13 cellular contexts compared by ENCODE assay signal in the genomic region with DNA sequence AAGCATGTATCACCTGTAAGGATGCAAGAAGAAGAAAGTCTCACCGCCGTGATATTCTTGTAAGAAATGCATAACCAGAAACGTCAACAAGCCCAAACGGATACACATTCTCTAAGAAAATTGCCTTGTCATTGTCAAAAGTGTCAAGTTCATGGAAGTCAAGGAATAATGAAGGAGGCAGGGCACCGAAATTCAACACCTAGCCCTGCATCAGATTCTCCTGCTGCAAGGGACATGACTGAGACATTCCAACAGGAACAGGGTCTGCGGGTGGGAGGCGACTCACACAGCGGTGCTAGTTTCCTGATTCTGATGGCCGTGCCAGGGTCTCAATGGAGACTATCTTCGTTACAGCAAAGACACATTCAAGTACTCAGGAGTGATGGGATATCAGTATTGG. TPM values are rescaled to one million over a fixed set of nuclear protein-coding genes. Genes with fewer than 3 reads are reported as not detected.
A peak's percentile ranks its signal among the peaks of the same experiment; 100 is the strongest.
DNase-seq lines count a peak whose midpoint lies in the region; ATAC-seq, FAIRE-seq and TF ChIP-seq lines count a peak whose summit lies in the region.
"Had no signal": no experiment of that assay in that cellular context is flagged by ENCODE, and none has a peak within 500 bp of the region (broad histone marks: within the 10 kb centered on the region; RNA-seq: fewer than 3 reads in every experiment).

No MANE protein-coding gene starts in this region.

- FAIRE-seq in urothelium cell line (lab: Jason Lieb, UNC), result no peak
- FAIRE-seq: A204.1 had no signal

- POLR2A ChIA-PET in T-cell (lab: Charles Lee), result interaction anchor here (0.5 to 1.1 kb wide), 4 partner anchors 12 to 465 kb away, joined by 3 read pairs; no protein-coding TSS in a partner anchor

- intact Hi-C loops in activated CD4-positive, alpha-beta T cell treated with anti-CD3 and anti-CD28 coated beads, Interleukin-2, amount 10 ng/mL, durations not matched to agents 24 days and 14 days (cut with micrococcal nuclease), result no loop called here
- intact Hi-C loops in spleen (cut with DNase I; ENCODE audit: low total_unique reads), result no loop called here

- H3K36me3 Mint-ChIP-seq in activated CD4-positive, alpha-beta T cell treated with anti-CD3 and anti-CD28 coated beads, Interleukin-2, amount 10 ng/mL, durations not matched to agents 24 days and 14 days (ENCODE audit: low read depth), result peaks cover 51% of the 10 kb centered on the region
- H3K36me3 Mint-ChIP-seq in T-cell, result peaks cover 49% of the 10 kb centered on the region

- CTCF ChIA-PET in T-cell (lab: Charles Lee), result interaction anchor here in 1 of 2 donors (0.6 kb wide), 2 partner anchors 11 to 45 kb away, joined by 3 to 4 read pairs; no protein-coding TSS in a partner anchor

- H3K27me3 ChIP-seq in iPS DF 6.9 (ENCODE audit: control insufficient read depth, insufficient read depth, low read length) (no peaks in the 10 kb centered on the region), spleen (replicated peaks in 1 of 7) (no peaks in the 10 kb centered on the region)

- H3K4me1 ChIP-seq in iPS DF 6.9 (ENCODE audit: control insufficient read depth, insufficient read depth, low read length) (peaks cover 19% of the 10 kb centered on the region), spleen (peaks cover 70 to 100% (median 98%) of the 10 kb centered on the region in 6 donors)

- peak overlapping the region; percentile 64 for H3K4me3 Mint-ChIP-seq in activated CD4-positive, alpha-beta T cell treated with anti-CD3 and anti-CD28 coated beads, Interleukin-2, amount 10 ng/mL, durations not matched to agents 24 days and 14 days
- H3K4me3 Mint-ChIP-seq in T-cell, result peak overlapping the region in 2 of 3 donors; percentile 22 to 81

- no peak for DNase-seq in activated CD4-positive, alpha-beta T cell treated with anti-CD3 and anti-CD28 coated beads, Interleukin-2, amount 10 ng/mL, durations not matched to agents 24 days and 14 days
- DNase-seq in activated CD4-positive, alpha-beta T cell treated with anti-CD3 and anti-CD28 coated beads, Interleukin-2, amount 50 U/mL, for 4 hours, result no peak
- no peak for DNase-seq in T-cell
- DNase-seq in iPS DF 6.9 (ENCODE audit: low read depth, low spot score), result peak; percentile 37
- DNase-seq in spleen, result no peak
- no peak for DNase-seq in urothelium cell line (ENCODE audit: low spot score)
- no peak for DNase-seq in T1000 (lab: John Stamatoyannopoulos, UW)
- DNase-seq in D341Med (ENCODE audit: low spot score), result no peak
- DNase-seq: activated T-cell treated with anti-CD3 and anti-CD28 coated beads, Interleukin-2, amount 50 U/mL, for 1 hour; cerebellar nuclear complex; DMS79 treated with DMSO at 0.1 percent for 48 hours; NCI-H146 had no signal

- H3K4me1 Mint-ChIP-seq in activated CD4-positive, alpha-beta T cell treated with anti-CD3 and anti-CD28 coated beads, Interleukin-2, amount 10 ng/mL, durations not matched to agents 24 days and 14 days, result peaks cover 64% of the 10 kb centered on the region
- H3K4me1 Mint-ChIP-seq in T-cell, result peaks cover 90 to 94% (median 90%) of the 10 kb centered on the region in 3 donors

- H3K9me3 Mint-ChIP-seq in activated CD4-positive, alpha-beta T cell treated with anti-CD3 and anti-CD28 coated beads, Interleukin-2, amount 10 ng/mL, durations not matched to agents 24 days and 14 days, result no peaks in the 10 kb centered on the region
- H3K9me3 Mint-ChIP-seq in T-cell, result no peaks in the 10 kb centered on the region

- H3K9me3 ChIP-seq in iPS DF 6.9 (ENCODE audit: control insufficient read depth, insufficient read depth, low read length), result no peaks in the 10 kb centered on the region
- no peaks in the 10 kb centered on the region for H3K9me3 ChIP-seq in spleen

- H3K27me3 Mint-ChIP-seq in activated CD4-positive, alpha-beta T cell treated with anti-CD3 and anti-CD28 coated beads, Interleukin-2, amount 10 ng/mL, durations not matched to agents 24 days and 14 days, result no peaks in the 10 kb centered on the region
- no peaks in the 10 kb centered on the region for H3K27me3 Mint-ChIP-seq in T-cell

- ATAC-seq in T-cell (replicated peaks in 1 of 4), result no peak

- H3K27ac ChIP-seq in iPS DF 6.9 (ENCODE audit: low read length), result no peak overlapping the region
- H3K27ac ChIP-seq in spleen, result peak overlapping the region in 7 of 8 donors; percentile 71 to 88 (median 83)

- WGBS in iPS DF 6.9 (ENCODE audit: insufficient coverage, insufficient read length), result no CpG with 5 or more reads among the region's 10 CpGs
- 36 to 67% (median 59%) methylated on average over 10 of the region's 10 CpGs for WGBS in spleen, 5 donors

- H3K36me3 ChIP-seq in iPS DF 6.9 (ENCODE audit: control insufficient read depth, insufficient read depth, low read length), result no peaks in the 10 kb centered on the region
- peaks cover 0 to 30% (median 6%) of the 10 kb centered on the region in 6 donors for H3K36me3 ChIP-seq in spleen

- TF ChIP-seq CTCF in spleen (IDR thresholded peaks at IDR 0.05 in 8 of 11, conservative IDR thresholded peaks at IDR 0.05 in 3 of 11), result no peak

- H3K4me3 ChIP-seq in iPS DF 6.9 (ENCODE audit: low read length), result no peak overlapping the region
- H3K4me3 ChIP-seq in spleen, result peak overlapping the region in 1 of 8 donors; percentile 61

- H3K27ac Mint-ChIP-seq in activated CD4-positive, alpha-beta T cell treated with anti-CD3 and anti-CD28 coated beads, Interleukin-2, amount 10 ng/mL, durations not matched to agents 24 days and 14 days, result no peak overlapping the region
- H3K27ac Mint-ChIP-seq in T-cell, result peak overlapping the region; percentile 16 to 90

- TF ChIP-seq POLR2A in spleen (IDR thresholded peaks at IDR 0.05), result no peak

RNA-seq across cellular contexts. Expression of a gene that starts 26.7 kb away (rescaled TPM):
- 48.7 and 50.0 TPM in 2 replicates for total RNA-seq in activated CD4-positive, alpha-beta T cell treated with anti-CD3 and anti-CD28 coated beads, Interleukin-2, amount 10 ng/mL, durations not matched to agents 24 days and 14 days
- 10 to 100 TPM; 45.5 to 73.4 (median 59.1) TPM for total RNA-seq in T-cell
- 100 to 1,000 TPM in 1 of 7 donors, 10 to 100 TPM in 6; 83.2 to 101 (median 90.1) TPM for total RNA-seq in spleen
- polyA plus RNA-seq in spleen, result 10 to 100 TPM; 27.1 to 44.5 (median 42.4) TPM
